2 cellular contexts compared by ENCODE assay signal in genomic region chr20:49880724-49881445, GRCh38.
TF ChIP-seq lines count a peak whose summit lies in the region.

No MANE protein-coding gene starts in this region.

TF ChIP-seq in Ishikawa, 13 proteins besides CTCF, POLR2A, EP300 and RAD21:
- no peak for TF ChIP-seq TEAD4 (IDR thresholded peaks at IDR 0.05)
- TF ChIP-seq, protein P1, sequence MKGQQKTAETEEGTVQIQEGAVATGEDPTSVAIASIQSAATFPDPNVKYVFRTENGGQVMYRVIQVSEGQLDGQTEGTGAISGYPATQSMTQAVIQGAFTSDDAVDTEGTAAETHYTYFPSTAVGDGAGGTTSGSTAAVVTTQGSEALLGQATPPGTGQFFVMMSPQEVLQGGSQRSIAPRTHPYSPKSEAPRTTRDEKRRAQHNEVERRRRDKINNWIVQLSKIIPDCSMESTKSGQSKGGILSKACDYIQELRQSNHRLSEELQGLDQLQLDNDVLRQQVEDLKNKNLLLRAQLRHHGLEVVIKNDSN (IDR thresholded peaks at IDR 0.05), result peak; percentile 41; the same call in 1 of the 2 replicates

TF ChIP-seq in HepG2, 621 proteins besides CTCF, POLR2A, EP300 and RAD21:
- TF ChIP-seq ATM (IDR thresholded peaks at IDR 0.05; ENCODE audit: borderline replicate concordance) (no peak), ZNF841 (CRISPR knock-in tag; IDR thresholded peaks at IDR 0.05; ENCODE audit: borderline replicate concordance) (no peak), ZNF296 (CRISPR knock-in tag; conservative IDR thresholded peaks at IDR 0.05) (no peak), FOXM1 (CRISPR knock-in tag; IDR thresholded peaks at IDR 0.05) (no peak), ZNF724P (CRISPR knock-in tag; IDR thresholded peaks at IDR 0.05; ENCODE audit: borderline replicate concordance) (no peak), HNRNPH1 (optimal IDR thresholded peaks at IDR 0.05; ENCODE audit: low read depth, low read length) (no peak), CSRNP2 (CRISPR knock-in tag; conservative IDR thresholded peaks at IDR 0.05; ENCODE audit: low read depth) (no peak), CCDC6 (CRISPR knock-in tag; IDR thresholded peaks at IDR 0.05) (no peak), TAF15 (IDR thresholded peaks at IDR 0.05; ENCODE audit: low read depth, low read length, poor library complexity, severe bottlenecking) (no peak), GABPA (IDR thresholded peaks at IDR 0.05; ENCODE audit: low read depth, low read length) (no peak), GABPA (CRISPR knock-in tag; IDR thresholded peaks at IDR 0.05; ENCODE audit: low read depth) (no peak), ZNF263 (CRISPR knock-in tag; IDR thresholded peaks at IDR 0.05) (no peak), ZNF615 (CRISPR knock-in tag; IDR thresholded peaks at IDR 0.05; ENCODE audit: borderline replicate concordance) (no peak), LCORL (IDR thresholded peaks at IDR 0.05) (no peak), LCORL (CRISPR knock-in tag; IDR thresholded peaks at IDR 0.05) (no peak), NFRKB (IDR thresholded peaks at IDR 0.05) (no peak), MED13 (CRISPR knock-in tag; IDR thresholded peaks at IDR 0.05) (no peak)
- TF ChIP-seq, protein P2, sequence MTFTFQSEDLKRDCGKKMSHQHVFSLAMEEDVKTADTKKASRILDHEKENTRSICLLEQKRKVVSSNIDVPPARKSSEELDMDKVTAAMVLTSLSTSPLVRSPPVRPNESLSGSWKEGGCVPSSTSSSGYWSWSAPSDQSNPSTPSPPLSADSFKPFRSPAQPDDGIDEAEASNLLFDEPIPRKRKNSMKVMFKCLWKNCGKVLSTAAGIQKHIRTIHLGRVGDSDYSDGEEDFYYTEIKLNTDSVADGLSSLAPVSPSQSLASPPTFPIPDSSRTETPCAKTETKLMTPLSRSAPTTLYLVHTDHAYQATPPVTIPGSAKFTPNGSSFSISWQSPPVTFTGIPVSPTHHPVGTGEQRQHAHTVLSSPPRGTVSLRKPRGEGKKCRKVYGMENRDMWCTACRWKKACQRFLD (CRISPR knock-in tag; IDR thresholded peaks at IDR 0.05; ENCODE audit: borderline replicate concordance), result no peak
